1 cellular context compared by ENCODE assay signal in the genomic region with DNA sequence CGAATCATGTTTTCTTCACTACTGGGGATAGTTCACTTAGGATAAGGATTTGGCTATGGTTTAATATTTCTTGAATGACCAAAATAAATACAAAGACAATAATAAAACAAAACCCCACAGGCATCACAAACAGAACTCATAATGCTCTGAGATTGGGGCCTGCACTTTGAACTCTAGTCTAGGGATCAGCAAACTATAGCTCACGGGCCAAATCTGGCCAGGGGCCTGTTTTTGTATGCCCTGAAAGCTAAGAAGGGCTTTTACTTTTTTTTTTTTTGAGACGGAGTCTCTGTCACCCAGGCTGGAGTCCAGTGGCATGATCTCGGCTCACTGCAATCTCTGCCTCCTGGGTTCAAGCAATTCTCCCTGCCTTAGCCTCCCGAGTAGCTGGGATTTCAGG.
TF ChIP-seq lines count a peak whose summit lies in the region.

No MANE protein-coding gene starts in this region.

TF ChIP-seq in HepG2, 621 proteins besides CTCF, POLR2A, EP300 and RAD21:
- peak; percentile 16; the same call in 1 of the 2 replicates for TF ChIP-seq HNF4A (CRISPR knock-in tag; IDR thresholded peaks at IDR 0.05)
